ENCODE assay signal across 1 cellular context in the genomic region with DNA sequence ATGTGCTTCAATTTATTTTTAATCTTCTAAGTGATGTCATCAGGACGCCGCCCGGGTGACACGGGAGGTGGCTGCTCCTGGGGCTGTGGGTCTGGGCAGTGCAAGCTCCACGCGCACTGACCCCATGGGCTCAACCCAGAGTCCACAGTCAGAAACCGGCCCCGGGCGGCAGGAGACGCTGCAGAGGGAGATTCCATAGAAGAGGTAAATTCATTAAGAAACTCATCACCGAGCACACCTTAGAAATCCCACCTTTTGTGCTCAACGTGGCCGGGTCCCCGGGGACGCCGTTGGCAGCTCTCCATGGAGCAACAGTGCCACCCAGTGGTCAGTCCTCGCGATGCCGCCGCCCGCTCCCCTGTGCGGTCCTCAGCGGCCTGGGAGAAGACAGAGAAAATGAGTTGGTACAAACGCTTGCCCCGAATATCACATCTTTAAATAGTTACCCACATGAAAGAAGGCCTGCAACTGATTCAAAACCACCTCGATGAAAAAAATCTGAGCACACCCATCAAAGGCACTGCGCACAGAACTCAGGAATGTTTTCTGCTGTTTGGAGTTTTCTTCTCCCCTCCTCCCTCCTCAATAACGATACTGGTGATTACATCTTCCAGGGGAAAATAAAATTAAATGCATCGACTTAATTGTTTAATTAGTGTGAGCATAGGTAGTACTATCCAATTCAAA.
TF ChIP-seq lines count a peak whose summit lies in the region.

No MANE protein-coding gene starts in this region.

TF ChIP-seq in HepG2, 621 proteins besides CTCF, POLR2A, EP300 and RAD21 (continued from another document and continues in another):
- TF ChIP-seq, protein P1, sequence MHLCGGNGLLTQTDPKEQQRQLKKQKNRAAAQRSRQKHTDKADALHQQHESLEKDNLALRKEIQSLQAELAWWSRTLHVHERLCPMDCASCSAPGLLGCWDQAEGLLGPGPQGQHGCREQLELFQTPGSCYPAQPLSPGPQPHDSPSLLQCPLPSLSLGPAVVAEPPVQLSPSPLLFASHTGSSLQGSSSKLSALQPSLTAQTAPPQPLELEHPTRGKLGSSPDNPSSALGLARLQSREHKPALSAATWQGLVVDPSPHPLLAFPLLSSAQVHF (CRISPR knock-in tag; IDR thresholded peaks at IDR 0.05), result no peak
- TF ChIP-seq YEATS4 (CRISPR knock-in tag; IDR thresholded peaks at IDR 0.05; ENCODE audit: borderline replicate concordance) (no peak), CBX5 (CRISPR knock-in tag; IDR thresholded peaks at IDR 0.05; ENCODE audit: borderline replicate concordance) (0 out of 2 replicates have a peak, but pooled peaks have one; percentile 68), MNT (IDR thresholded peaks at IDR 0.05) (no peak), TBL1XR1 (IDR thresholded peaks at IDR 0.05; ENCODE audit: borderline replicate concordance, low read length, partially characterized antibody) (no peak), MIER2 (CRISPR knock-in tag; IDR thresholded peaks at IDR 0.05) (no peak), ZNF138 (CRISPR knock-in tag; IDR thresholded peaks at IDR 0.05; ENCODE audit: low read depth) (no peak), HINFP (CRISPR knock-in tag; IDR thresholded peaks at IDR 0.05; ENCODE audit: low read depth) (peak; percentile 59; the same call in 1 of the 2 replicates), SIN3B (IDR thresholded peaks at IDR 0.05; ENCODE audit: low read length) (no peak), HMGXB4 (CRISPR knock-in tag; IDR thresholded peaks at IDR 0.05; ENCODE audit: borderline replicate concordance in 1 of 2, low read depth in 1 of 2) (0 out of 4 replicates have a peak, but pooled peaks of 1 of the 2 experiments have one; percentile 38), ZNF577 (CRISPR knock-in tag; IDR thresholded peaks at IDR 0.05; ENCODE audit: borderline replicate concordance, low read depth) (no peak), BCLAF1 (IDR thresholded peaks at IDR 0.05) (no peak), TCF7 (IDR thresholded peaks at IDR 0.05; ENCODE audit: low read depth) (no peak), ZNF33A (CRISPR knock-in tag; IDR thresholded peaks at IDR 0.05; ENCODE audit: borderline replicate concordance) (no peak), ZNF75D (CRISPR knock-in tag; IDR thresholded peaks at IDR 0.05; ENCODE audit: borderline replicate concordance) (no peak), ZNF557 (CRISPR knock-in tag; IDR thresholded peaks at IDR 0.05) (0 out of 2 replicates have a peak, but pooled peaks have one; percentile 19), ZNF792 (CRISPR knock-in tag; IDR thresholded peaks at IDR 0.05) (no peak), U2AF2 (IDR thresholded peaks at IDR 0.05; ENCODE audit: low read depth, low read length) (no peak), ZNF841 (CRISPR knock-in tag; IDR thresholded peaks at IDR 0.05; ENCODE audit: borderline replicate concordance) (no peak), SOX6 (IDR thresholded peaks at IDR 0.05) (no peak), SOX6 (CRISPR knock-in tag; IDR thresholded peaks at IDR 0.05) (no peak), ZNF790 (CRISPR knock-in tag; IDR thresholded peaks at IDR 0.05; ENCODE audit: borderline replicate concordance) (no peak), ELF3 (CRISPR knock-in tag; IDR thresholded peaks at IDR 0.05) (no peak), JUND (CRISPR knock-in tag; IDR thresholded peaks at IDR 0.05) (no peak), ZNF879 (CRISPR knock-in tag; IDR thresholded peaks at IDR 0.05) (no peak), MXI1 (IDR thresholded peaks at IDR 0.05; ENCODE audit: borderline replicate concordance, low read depth, low read length) (no peak), PCBP1 (IDR thresholded peaks at IDR 0.05; ENCODE audit: borderline replicate concordance, low read depth, low read length) (no peak), ELF4 (CRISPR knock-in tag; IDR thresholded peaks at IDR 0.05; ENCODE audit: borderline replicate concordance) (no peak), CBX1 (IDR thresholded peaks at IDR 0.05; ENCODE audit: low read depth) (no peak), ZNF180 (CRISPR knock-in tag; IDR thresholded peaks at IDR 0.05; ENCODE audit: borderline replicate concordance, low read depth) (0 out of 2 replicates have a peak, but pooled peaks have one; percentile 23), ZBTB3 (CRISPR knock-in tag; IDR thresholded peaks at IDR 0.05; ENCODE audit: borderline replicate concordance, low read depth) (no peak), XRCC5 (optimal IDR thresholded peaks at IDR 0.05; ENCODE audit: low read length) (peak; percentile 33), ZNF24 (IDR thresholded peaks at IDR 0.05) (no peak), ZNF839 (CRISPR knock-in tag; IDR thresholded peaks at IDR 0.05; ENCODE audit: borderline replicate concordance) (no peak), DNMT3B (CRISPR knock-in tag; conservative IDR thresholded peaks at IDR 0.05) (no peak), DPF2 (CRISPR knock-in tag; IDR thresholded peaks at IDR 0.05; ENCODE audit: borderline replicate concordance, low read depth) (no peak), NFKB2 (CRISPR knock-in tag; IDR thresholded peaks at IDR 0.05; ENCODE audit: borderline replicate concordance) (peak; percentile 46; the same call in 1 of the 2 replicates), RFX1 (IDR thresholded peaks at IDR 0.05) (no peak), POLR2G (IDR thresholded peaks at IDR 0.05; ENCODE audit: low read depth, low read length) (no peak), TOE1 (CRISPR knock-in tag; IDR thresholded peaks at IDR 0.05) (no peak), MEIS1 (CRISPR knock-in tag; IDR thresholded peaks at IDR 0.05; ENCODE audit: borderline replicate concordance) (no peak), BCL6 (CRISPR knock-in tag; IDR thresholded peaks at IDR 0.05) (0 out of 2 replicates have a peak, but pooled peaks have one; percentile 9), ZNF598 (CRISPR knock-in tag; IDR thresholded peaks at IDR 0.05; ENCODE audit: borderline replicate concordance) (0 out of 2 replicates have a peak, but pooled peaks have one; percentile 39), ZFP1 (CRISPR knock-in tag; IDR thresholded peaks at IDR 0.05) (no peak), ZNF737 (CRISPR knock-in tag; IDR thresholded peaks at IDR 0.05; ENCODE audit: borderline replicate concordance) (no peak), ZNF784 (CRISPR knock-in tag; IDR thresholded peaks at IDR 0.05; ENCODE audit: borderline replicate concordance) (no peak)
- TF ChIP-seq, protein P2, sequence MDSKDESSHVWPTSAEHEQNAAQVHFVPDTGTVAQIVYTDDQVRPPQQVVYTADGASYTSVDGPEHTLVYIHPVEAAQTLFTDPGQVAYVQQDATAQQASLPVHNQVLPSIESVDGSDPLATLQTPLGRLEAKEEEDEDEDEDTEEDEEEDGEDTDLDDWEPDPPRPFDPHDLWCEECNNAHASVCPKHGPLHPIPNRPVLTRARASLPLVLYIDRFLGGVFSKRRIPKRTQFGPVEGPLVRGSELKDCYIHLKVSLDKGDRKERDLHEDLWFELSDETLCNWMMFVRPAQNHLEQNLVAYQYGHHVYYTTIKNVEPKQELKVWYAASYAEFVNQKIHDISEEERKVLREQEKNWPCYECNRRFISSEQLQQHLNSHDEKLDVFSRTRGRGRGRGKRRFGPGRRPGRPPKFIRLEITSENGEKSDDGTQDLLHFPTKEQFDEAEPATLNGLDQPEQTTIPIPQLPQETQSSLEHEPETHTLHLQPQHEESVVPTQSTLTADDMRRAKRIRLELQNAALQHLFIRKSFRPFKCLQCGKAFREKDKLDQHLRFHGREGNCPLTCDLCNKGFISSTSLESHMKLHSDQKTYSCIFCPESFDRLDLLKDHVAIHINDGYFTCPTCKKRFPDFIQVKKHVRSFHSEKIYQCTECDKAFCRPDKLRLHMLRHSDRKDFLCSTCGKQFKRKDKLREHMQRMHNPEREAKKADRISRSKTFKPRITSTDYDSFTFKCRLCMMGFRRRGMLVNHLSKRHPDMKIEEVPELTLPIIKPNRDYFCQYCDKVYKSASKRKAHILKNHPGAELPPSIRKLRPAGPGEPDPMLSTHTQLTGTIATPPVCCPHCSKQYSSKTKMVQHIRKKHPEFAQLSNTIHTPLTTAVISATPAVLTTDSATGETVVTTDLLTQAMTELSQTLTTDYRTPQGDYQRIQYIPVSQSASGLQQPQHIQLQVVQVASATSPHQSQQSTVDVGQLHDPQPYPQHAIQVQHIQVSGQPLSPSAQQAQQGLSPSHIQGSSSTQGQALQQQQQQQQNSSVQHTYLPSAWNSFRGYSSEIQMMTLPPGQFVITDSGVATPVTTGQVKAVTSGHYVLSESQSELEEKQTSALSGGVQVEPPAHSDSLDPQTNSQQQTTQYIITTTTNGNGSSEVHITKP (CRISPR knock-in tag; IDR thresholded peaks at IDR 0.05; ENCODE audit: low read depth), result no peak
- TF ChIP-seq, protein P3, sequence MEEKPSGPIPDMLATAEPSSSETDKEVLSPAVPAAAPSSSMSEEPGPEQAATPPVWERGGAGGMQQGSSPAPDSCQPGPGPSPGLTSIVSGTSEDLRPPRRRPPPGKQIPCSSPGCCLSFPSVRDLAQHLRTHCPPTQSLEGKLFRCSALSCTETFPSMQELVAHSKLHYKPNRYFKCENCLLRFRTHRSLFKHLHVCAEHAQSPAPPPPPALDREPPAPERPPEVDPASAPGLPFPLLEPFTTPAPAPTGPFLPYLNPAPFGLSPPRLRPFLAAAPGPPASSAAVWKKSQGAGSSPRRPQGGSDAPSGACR (CRISPR knock-in tag; IDR thresholded peaks at IDR 0.05), result no peak
